Comparison of ENCODE assay signal across 22 cellular contexts in the genomic region with DNA sequence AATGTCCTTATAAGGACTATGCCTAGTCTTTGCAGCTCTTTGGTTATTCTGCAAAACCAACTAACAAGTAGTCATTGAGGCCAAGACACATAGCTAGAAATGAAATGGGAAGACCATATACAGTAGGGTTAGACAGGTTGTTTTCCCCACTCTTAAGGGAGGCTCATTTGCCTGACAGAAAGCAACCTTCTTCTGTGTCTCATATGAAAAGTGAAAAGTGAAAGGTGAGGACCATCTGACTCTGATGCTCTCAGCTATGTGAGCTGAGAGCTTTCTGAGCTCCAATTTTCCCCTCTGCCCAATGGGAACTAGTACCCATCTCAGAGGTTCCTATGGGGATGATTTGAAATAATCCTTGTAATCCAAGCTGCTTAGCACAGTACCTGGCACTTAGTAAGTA.
DNase-seq lines count a peak whose midpoint lies in the region; ATAC-seq and TF ChIP-seq lines count a peak whose summit lies in the region.
"Had no signal": no experiment of that assay in that cellular context is flagged by ENCODE, and none has a peak within 500 bp of the region (broad histone marks: within the 10 kb centered on the region; RNA-seq: fewer than 3 reads in every experiment).

No MANE protein-coding gene starts in this region.

- ATAC-seq in GM18502 (IDR thresholded peaks at IDR 0.05; ENCODE audit: poor library complexity, unreplicated experiment) (peak; percentile 35), GM21381 (IDR thresholded peaks at IDR 0.05; ENCODE audit: unreplicated experiment) (peak; percentile 44), HG02642 (IDR thresholded peaks at IDR 0.05; ENCODE audit: poor library complexity, unreplicated experiment) (peak; percentile 53), HG03439 (IDR thresholded peaks at IDR 0.05; ENCODE audit: unreplicated experiment) (peak; percentile 52), left lung (no peak)
- ATAC-seq: PC-3, SK-N-SH treated with all-trans-retinoic acid at 6 μM for 48 hours had no signal

- no peak for DNase-seq in H7
- no peak for DNase-seq in nephron progenitor cell
- no peak for DNase-seq in H4 (ENCODE audit: low spot score)
- no peak for DNase-seq in left lung
- DNase-seq: CD4-positive, CD25-positive, alpha-beta regulatory T cell; GF-D8; HCEC 1CT; KG1; MV-4-11; NCI-H187; NCI-H345; NCI-H526; PC-3; RPMI8226; SIG-M5; T1000 had no signal

- H3K27ac Mint-ChIP-seq in nephron progenitor cell, result no peak overlapping the region
- H3K27ac Mint-ChIP-seq: B cell; CD4-positive, CD25-positive, alpha-beta regulatory T cell had no signal

- no peak overlapping the region for H3K27ac ChIP-seq in left lung

- peaks cover 11% of the 10 kb centered on the region for H3K36me3 Mint-ChIP-seq in nephron progenitor cell (ENCODE audit: low read depth)
- H3K36me3 Mint-ChIP-seq: CD4-positive, CD25-positive, alpha-beta regulatory T cell had no signal

- H3K4me3 Mint-ChIP-seq in nephron progenitor cell, result no peak overlapping the region
- H3K4me3 Mint-ChIP-seq: B cell; CD4-positive, CD25-positive, alpha-beta regulatory T cell had no signal

- H3K9me3 ChIP-seq in left lung, result peaks cover 0 to 5% of the 10 kb centered on the region in 2 donors

- H3K36me3 ChIP-seq in H7 (replicated peaks; ENCODE audit: control insufficient read depth, insufficient read depth, low read length), result no peaks in the 10 kb centered on the region
- H3K36me3 ChIP-seq in left lung, result no peaks in the 10 kb centered on the region

- H3K4me3 ChIP-seq in H7 (ENCODE audit: insufficient read depth, low read depth, low read length) (no peak overlapping the region), left lung (no peak overlapping the region)

- H3K4me1 ChIP-seq in left lung, result no peaks in the 10 kb centered on the region

- intact Hi-C loops in left lung (cut with DNase I), result no loop called here

- H3K4me1 Mint-ChIP-seq in nephron progenitor cell, result peaks cover 31% of the 10 kb centered on the region
- H3K4me1 Mint-ChIP-seq: CD4-positive, CD25-positive, alpha-beta regulatory T cell had no signal

- peaks cover 22% of the 10 kb centered on the region for H3K9me3 Mint-ChIP-seq in nephron progenitor cell

- H3K27me3 ChIP-seq in H7 (ENCODE audit: control insufficient read depth, insufficient read depth, low read length) (no peaks in the 10 kb centered on the region), left lung (no peaks in the 10 kb centered on the region)

- TF ChIP-seq CTCF in nephron progenitor cell (IDR thresholded peaks at IDR 0.05) (no peak), left lung (IDR thresholded peaks at IDR 0.05) (no peak)

- H3K27me3 Mint-ChIP-seq in nephron progenitor cell (ENCODE audit: low read depth, poor library complexity), result no peaks in the 10 kb centered on the region
- H3K27me3 Mint-ChIP-seq: B cell; CD4-positive, CD25-positive, alpha-beta regulatory T cell had no signal
